Comparison of ENCODE assay signal across 1 cellular context in genomic region chr4:139607302-139608060, GRCh38.
TF ChIP-seq lines count a peak whose summit lies in the region.

No MANE protein-coding gene starts in this region.

TF ChIP-seq in HepG2, 621 proteins besides CTCF, POLR2A, EP300 and RAD21:
- TF ChIP-seq ZNF292 (CRISPR knock-in tag; IDR thresholded peaks at IDR 0.05; ENCODE audit: borderline replicate concordance, low read depth), result no peak
- TF ChIP-seq CEBPB (IDR thresholded peaks at IDR 0.05; ENCODE audit: borderline replicate concordance, low read depth, low read length), result peak; percentile 76
TF ChIP-seq in HepG2: peak in this region for 1.
